8 cellular contexts compared by ENCODE assay signal in the genomic region with DNA sequence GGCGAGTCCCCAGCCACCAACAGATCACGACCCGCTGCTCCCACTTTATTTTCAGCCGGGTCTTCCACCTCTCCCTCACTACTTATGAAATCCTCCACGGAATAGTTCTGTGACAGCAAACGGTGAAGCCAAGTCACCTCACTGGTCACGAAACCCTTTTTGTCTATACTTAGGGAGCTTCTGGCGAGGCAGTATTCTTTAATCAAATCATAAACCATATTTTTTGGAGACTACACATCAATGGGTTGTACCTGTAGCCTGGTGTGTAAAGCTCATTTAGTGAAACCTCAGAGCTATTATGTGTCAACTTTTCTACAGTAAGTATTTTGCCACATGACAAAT. TPM values are rescaled to one million over a fixed set of nuclear protein-coding genes. Genes with fewer than 3 reads are reported as not detected.
DNase-seq lines count a peak whose midpoint lies in the region.

No MANE protein-coding gene starts in this region.

- H3K27me3 Mint-ChIP-seq in activated T-cell treated with anti-CD3 and anti-CD28 coated beads, Interleukin-2, amount 50 U/mL, for 24 hours = no peaks in the 10 kb centered on the region

- no peak for DNase-seq in GM23248
- DNase-seq in inferior parietal cortex (ENCODE audit: extremely low spot score) = peak; percentile 32
- no peak for DNase-seq in activated T-cell treated with anti-CD3 and anti-CD28 coated beads, Interleukin-2, amount 50 U/mL, for 24 hours
- DNase-seq in activated naive CD4-positive, alpha-beta T cell (lab: John Stamatoyannopoulos, UW) = no peak
- no peak for DNase-seq in SHP77 treated with DMSO at 0.1 percent for 48 hours (lab: John Stamatoyannopoulos, UW)
- no peak for DNase-seq in GM19240 (ENCODE audit: insufficient read length, low spot score)

- in situ Hi-C loops in GM23248 (cut with MboI) = no loop called here

- H3K4me3 ChIP-seq in GM23248 (peak overlapping the region; percentile 99), subcutaneous abdominal adipose tissue (ENCODE audit: low read depth in 1 of 5, low read length in 5 of 5) (peak overlapping the region; percentile 81 to 94 (median 94))

- H3K27ac ChIP-seq in GM23248 (peak overlapping the region; percentile 85), angular gyrus (ENCODE audit: low read depth, low read length) (peak overlapping the region; percentile 83), subcutaneous abdominal adipose tissue (ENCODE audit: low read depth, low read length) (peak overlapping the region; percentile 84)

- no peak overlapping the region for H3K4me3 Mint-ChIP-seq in activated T-cell treated with anti-CD3 and anti-CD28 coated beads, Interleukin-2, amount 50 U/mL, for 24 hours

- WGBS in GM23248 (ENCODE audit: low coverage in 1 of 2, low lambda C conversion rate in 2 of 2, missing lambda C conversion rate in 2 of 2), 2 experiments = 1 to 3% methylated on average over 8 of the region's 8 CpGs

- peaks cover 21% of the 10 kb centered on the region for H3F3A ChIP-seq in GM23248 (ENCODE audit: insufficient read depth)

- H4K20me1 ChIP-seq in GM23248 (ENCODE audit: insufficient read depth) = no peaks in the 10 kb centered on the region

- H3K9ac ChIP-seq in GM23248 (peak overlapping the region; percentile 98), subcutaneous abdominal adipose tissue (ENCODE audit: low read length in 5 of 5) (peak overlapping the region; percentile 77 to 92 (median 87))

- peaks cover 21% of the 10 kb centered on the region for H3K4me1 Mint-ChIP-seq in activated T-cell treated with anti-CD3 and anti-CD28 coated beads, Interleukin-2, amount 50 U/mL, for 24 hours (ENCODE audit: low read depth)

- H3K36me3 ChIP-seq in GM23248 (ENCODE audit: low read depth) (peaks cover 9% of the 10 kb centered on the region; the same call in 1 of the 2 replicates), subcutaneous abdominal adipose tissue (ENCODE audit: control insufficient read depth in 5 of 5, insufficient read depth in 5 of 5, low read length in 5 of 5) (no peaks in the 10 kb centered on the region)

- H3K27me3 ChIP-seq in GM23248 (replicated peaks; ENCODE audit: insufficient read depth) (no peaks in the 10 kb centered on the region), subcutaneous abdominal adipose tissue (ENCODE audit: control insufficient read depth in 5 of 5, insufficient read depth in 4 of 5, low read length in 5 of 5) (no peaks in the 10 kb centered on the region)

- no peak overlapping the region for H3K27ac Mint-ChIP-seq in activated T-cell treated with anti-CD3 and anti-CD28 coated beads, Interleukin-2, amount 50 U/mL, for 24 hours

- peaks cover 3% of the 10 kb centered on the region for H3K36me3 Mint-ChIP-seq in activated T-cell treated with anti-CD3 and anti-CD28 coated beads, Interleukin-2, amount 50 U/mL, for 24 hours (ENCODE audit: low read depth)

- H3K4me1 ChIP-seq in GM23248 (ENCODE audit: insufficient read depth) (peaks cover 13% of the 10 kb centered on the region), subcutaneous abdominal adipose tissue (ENCODE audit: control insufficient read depth in 5 of 5, insufficient read depth in 5 of 5, low read length in 5 of 5) (peaks cover 6 to 31% (median 23%) of the 10 kb centered on the region in 5 donors)

- peaks cover 28% of the 10 kb centered on the region for H3K79me2 ChIP-seq in GM23248 (ENCODE audit: insufficient read depth)

- no peaks in the 10 kb centered on the region for H3K9me2 ChIP-seq in GM23248 (ENCODE audit: insufficient read depth)

- H3K4me2 ChIP-seq in GM23248 (ENCODE audit: unreplicated experiment) = peak overlapping the region; percentile 85

- no peaks in the 10 kb centered on the region for H3K9me3 Mint-ChIP-seq in activated T-cell treated with anti-CD3 and anti-CD28 coated beads, Interleukin-2, amount 50 U/mL, for 24 hours

- no peaks in the 10 kb centered on the region for H3K9me3 ChIP-seq in GM23248 (ENCODE audit: low read depth)
- no peaks in the 10 kb centered on the region for H3K9me3 ChIP-seq in subcutaneous abdominal adipose tissue (ENCODE audit: control insufficient read depth in 5 of 5, low read length in 5 of 5)

- peak overlapping the region; percentile 93 for H2AFZ ChIP-seq in GM23248

RNA-seq across cellular contexts. Expression of gene H2AZ1, which starts 0.8 kb away (rescaled TPM):
- 189 and 327 TPM in 2 replicates for total RNA-seq in GM23248 (2014; rRNA removed; shearing (Covaris generic))
- polyA plus RNA-seq in GM23248 (2016; fragmentation: Nextera tagmentation; extraction: Ambion mirVana) = 454 and 468 TPM in 2 replicates

RNA-seq across cellular contexts. Expression of gene DNAJB14, which starts 4.5 kb away (rescaled TPM):
- 30.4 and 43.8 TPM in 2 replicates for total RNA-seq in GM23248 (2014; rRNA removed; shearing (Covaris generic))
- polyA plus RNA-seq in GM23248 (2016; fragmentation: Nextera tagmentation; extraction: Ambion mirVana) = 44.7 and 47.4 TPM in 2 replicates

RNA-seq across cellular contexts. Expression of gene LAMTOR3, which starts 56.7 kb away (rescaled TPM):
- total RNA-seq in GM23248 (2014; rRNA removed; shearing (Covaris generic)) = 47.0 and 68.1 TPM in 2 replicates
- 59.7 and 64.3 TPM in 2 replicates for polyA plus RNA-seq in GM23248 (2016; fragmentation: Nextera tagmentation; extraction: Ambion mirVana)
